Comparison of ENCODE assay signal across 17 cellular contexts in genomic region chr1:201356701-201357100, GRCh38. TPM values are rescaled to one million over a fixed set of nuclear protein-coding genes. Genes with fewer than 3 reads are reported as not detected.
DNase-seq lines count a peak whose midpoint lies in the region; ATAC-seq and TF ChIP-seq lines count a peak whose summit lies in the region.
"Had no signal": no experiment of that assay in that cellular context is flagged by ENCODE, and none has a peak within 500 bp of the region (broad histone marks: within the 10 kb centered on the region; RNA-seq: fewer than 3 reads in every experiment).

No MANE protein-coding gene starts in this region.

- no peak for DNase-seq in Right ventricle myocardium superior
- DNase-seq in left ventricle myocardium inferior: peak; percentile 16
- no peak for DNase-seq in neuronal stem cell (ENCODE audit: low spot score)
- no peak for DNase-seq in NCI-H187 treated with DMSO at 0.1 percent for 48 hours (lab: John Stamatoyannopoulos, UW)
- DNase-seq in OCI-LY7 (ENCODE audit: low spot score): no peak
- DNase-seq in ovary: no peak
- no peak for DNase-seq in DMS 273 treated with DMSO at 0.1 percent for 48 hours (lab: John Stamatoyannopoulos, UW)
- DNase-seq: CD4-positive, CD25-positive, alpha-beta regulatory T cell; DMS79; Kasumi-1; NCI-H1436; NCI-H1930; NCI-H2227 treated with DMSO at 0.1 percent for 48 hours; NCI-H510A had no signal

- peaks cover 4% of the 10 kb centered on the region for H3K79me1 ChIP-seq in neuronal stem cell (ENCODE audit: low read depth, low read length)

- H3K4me2 ChIP-seq in neuronal stem cell (ENCODE audit: insufficient read depth, low read length, poor library complexity, severe bottlenecking) (no peak overlapping the region), OCI-LY7 (ENCODE audit: low read length) (no peak overlapping the region)

- intact Hi-C loops in Right ventricle myocardium superior (cut with DNase I): no loop called here
- intact Hi-C loops in left ventricle myocardium inferior (cut with micrococcal nuclease): no loop called here
- intact Hi-C loops in OCI-LY7 (cut with micrococcal nuclease; ENCODE audit: unreplicated experiment): no loop called here
- intact Hi-C loops in ovary (cut with DNase I): no loop called here

- peak; percentile 6 for ATAC-seq in Right ventricle myocardium superior (ENCODE audit: poor library complexity)

- H3K27me3 ChIP-seq in left ventricle myocardium inferior (ENCODE audit: low read depth) (no peaks in the 10 kb centered on the region), neuronal stem cell (ENCODE audit: control insufficient read depth in 3 of 3, insufficient read depth in 3 of 3, low read depth in 1 of 3, low read length in 3 of 3) (peaks cover 0 to 11% (median 0%) of the 10 kb centered on the region in 3 experiments), ovary (no peaks in the 10 kb centered on the region)

- H2BK12ac ChIP-seq in neuronal stem cell (ENCODE audit: low read length): no peak overlapping the region

- no peak overlapping the region for H3K23ac ChIP-seq in neuronal stem cell (ENCODE audit: low read depth, low read length, poor library complexity)

- H3K36me3 ChIP-seq in left ventricle myocardium inferior: peaks cover 29% of the 10 kb centered on the region
- H3K36me3 ChIP-seq in neuronal stem cell (replicated peaks in 1 of 2; ENCODE audit: control insufficient read depth in 2 of 2, insufficient read depth in 2 of 2, low read length in 2 of 2): no peaks in the 10 kb centered on the region
- H3K36me3 ChIP-seq in OCI-LY7 (ENCODE audit: insufficient read depth, low read length): no peaks in the 10 kb centered on the region
- H3K36me3 ChIP-seq in ovary: no peaks in the 10 kb centered on the region

- no peak overlapping the region for H3K27ac ChIP-seq in left ventricle myocardium inferior (replicated peaks)
- no peak overlapping the region for H3K27ac ChIP-seq in neuronal stem cell (replicated peaks; ENCODE audit: low read length)
- H3K27ac ChIP-seq in OCI-LY7 (ENCODE audit: low read depth, low read length, poor library complexity, severe bottlenecking): no peak overlapping the region
- no peak overlapping the region for H3K27ac ChIP-seq in ovary
- H3K27ac ChIP-seq: RWPE1 had no signal

- WGBS in neuronal stem cell (ENCODE audit: extremely low coverage in 2 of 2, insufficient read length in 2 of 2, insufficient replicate concordance in 1 of 2), 2 donors: no CpG with 5 or more reads among the region's 11 CpGs
- WGBS in ovary, 3 donors: 81 to 85% (median 84%) methylated on average over 11 of the region's 11 CpGs

- H4K20me1 ChIP-seq in OCI-LY7 (ENCODE audit: insufficient read depth, low read length): no peaks in the 10 kb centered on the region

- H2BK5ac ChIP-seq in neuronal stem cell (ENCODE audit: low read length): no peak overlapping the region

- TF ChIP-seq POLR2A in ovary (IDR thresholded peaks at IDR 0.05): no peak

- no peak overlapping the region for H3K4ac ChIP-seq in neuronal stem cell (ENCODE audit: low read length)

- H4K91ac ChIP-seq in neuronal stem cell (ENCODE audit: low read depth, low read length, poor library complexity): no peak overlapping the region

- no peak overlapping the region for H4K8ac ChIP-seq in neuronal stem cell (ENCODE audit: low read depth, low read length)

- H2AFZ ChIP-seq in neuronal stem cell (ENCODE audit: low read length): no peak overlapping the region
- no peak overlapping the region for H2AFZ ChIP-seq in OCI-LY7 (ENCODE audit: low read length)

- POLR2A ChIA-PET in OCI-LY7 (lab: Charles Lee): no interaction called here

- H3K9me2 ChIP-seq in OCI-LY7 (ENCODE audit: insufficient read depth, low read length): no peaks in the 10 kb centered on the region

- BruUV-seq in OCI-LY7 (replicated peaks; lab: Mats Ljungman, UMichigan): no TSS peak

- H3K4me3 ChIP-seq in left ventricle myocardium inferior (no peak overlapping the region), neuronal stem cell (ENCODE audit: low read length in 2 of 2) (no peak overlapping the region), OCI-LY7 (ENCODE audit: low read depth, low read length, poor library complexity, severe bottlenecking) (no peak overlapping the region), ovary (no peak overlapping the region)

- no peak overlapping the region for H2BK15ac ChIP-seq in neuronal stem cell (ENCODE audit: low read length)

- H2AK5ac ChIP-seq in neuronal stem cell (ENCODE audit: low read depth, low read length): peak overlapping the region; percentile 17

- peaks cover 13% of the 10 kb centered on the region for H3K4me1 ChIP-seq in left ventricle myocardium inferior
- peaks cover 0 to 9% of the 10 kb centered on the region in 2 donors for H3K4me1 ChIP-seq in neuronal stem cell (ENCODE audit: control insufficient read depth in 2 of 2, insufficient read depth in 1 of 2, low read depth in 1 of 2, low read length in 2 of 2)
- H3K4me1 ChIP-seq in OCI-LY7 (ENCODE audit: insufficient read depth, low read length, poor library complexity, severe bottlenecking): no peaks in the 10 kb centered on the region
- H3K4me1 ChIP-seq in ovary (ENCODE audit: insufficient read depth): no peaks in the 10 kb centered on the region

- no peak overlapping the region for H3K9ac ChIP-seq in neuronal stem cell (ENCODE audit: low read depth, low read length, poor library complexity)

- H2BK120ac ChIP-seq in neuronal stem cell (ENCODE audit: low read depth, low read length): no peak overlapping the region

- no peaks in the 10 kb centered on the region for H3K9me3 ChIP-seq in left ventricle myocardium inferior (replicated peaks)
- no peaks in the 10 kb centered on the region for H3K9me3 ChIP-seq in neuronal stem cell (replicated peaks in 1 of 2; ENCODE audit: control insufficient read depth in 2 of 2, insufficient read depth in 1 of 2, low read depth in 1 of 2, low read length in 2 of 2)
- H3K9me3 ChIP-seq in OCI-LY7 (ENCODE audit: low read length): no peaks in the 10 kb centered on the region
- H3K9me3 ChIP-seq in ovary: no peaks in the 10 kb centered on the region

- no peaks in the 10 kb centered on the region for H3K79me2 ChIP-seq in OCI-LY7 (ENCODE audit: insufficient read depth, low read depth, low read length)

- CTCF ChIA-PET in OCI-LY7 (lab: Charles Lee; ENCODE audit: unreplicated experiment): no interaction called here

- peak overlapping the region; percentile 18 for H3K18ac ChIP-seq in neuronal stem cell (ENCODE audit: low read length)

- TF ChIP-seq CTCF in left ventricle myocardium inferior (IDR thresholded peaks at IDR 0.05; ENCODE audit: borderline replicate concordance): no peak
- TF ChIP-seq CTCF in OCI-LY7 (conservative IDR thresholded peaks at IDR 0.05; ENCODE audit: low read length): no peak
- no peak for TF ChIP-seq CTCF in ovary (IDR thresholded peaks at IDR 0.05)

- H3K14ac ChIP-seq in neuronal stem cell (ENCODE audit: low read length): no peak overlapping the region

- no peak for TF ChIP-seq EP300 in ovary (IDR thresholded peaks at IDR 0.05)

RNA-seq across cellular contexts. Expression of gene TNNT2, which starts 20.8 kb away (rescaled TPM):
- total RNA-seq in Right ventricle myocardium superior (9,128 TPM), left ventricle myocardium inferior (8,708 TPM), OCI-LY7 (2022) (not detected in 2 replicates), ovary (1 to 10 TPM in 2 of 7 donors, under 1 TPM in 4, not detected in 1; 0.11 to 2.8 (median 0.68) TPM)
- polyA plus RNA-seq in neuronal stem cell (2013, experiment 1 of 2): 8.6 TPM
- polyA plus RNA-seq in neuronal stem cell (2013, experiment 2 of 2): 10.2 TPM
- not detected in 2 replicates for total RNA-seq in OCI-LY7 (2014; rRNA removed; shearing (Covaris generic))
- polyA plus RNA-seq in ovary: 1 to 10 TPM; 1.6 to 2.3 TPM
- total RNA-seq: CD4-positive, CD25-positive, alpha-beta regulatory T cell; H4 had no signal
- polyA plus RNA-seq: BJ; CD4-positive, CD25-positive, alpha-beta regulatory T cell had no signal

RNA-seq across cellular contexts. Expression of gene LAD1, which starts 42.4 kb away (rescaled TPM):
- total RNA-seq in Right ventricle myocardium superior: 1.9 TPM
- total RNA-seq in left ventricle myocardium inferior: 2.0 TPM
- 0.86 TPM for polyA plus RNA-seq in neuronal stem cell (2013, experiment 1 of 2)
- polyA plus RNA-seq in neuronal stem cell (2013, experiment 2 of 2): 0.86 TPM
- total RNA-seq in OCI-LY7 (2014; rRNA removed; shearing (Covaris generic)): not detected in 2 replicates
- total RNA-seq in OCI-LY7 (2022): not detected in 2 replicates
- total RNA-seq in ovary: 1 to 10 TPM in 5 of 7 donors, not detected in 2; 1.7 to 9.8 (median 3.9) TPM
- under 1 TPM; 0.13 to 0.98 TPM for polyA plus RNA-seq in ovary
- total RNA-seq: CD4-positive, CD25-positive, alpha-beta regulatory T cell; H4 had no signal
- polyA plus RNA-seq: BJ; CD4-positive, CD25-positive, alpha-beta regulatory T cell had no signal

Comparison
In these comparisons a context has a peak if more than half of its experiments do, and no peak if none do; other contexts are left out.
1. RNA of gene TNNT2, which starts 20.8 kb away (total RNA-seq): 9,128 TPM in Right ventricle myocardium superior (single experiment) and 8,708 TPM in left ventricle myocardium inferior (single experiment); 0.11 to 2.8 TPM in ovary and not detected in OCI-LY7; every median in the first group is over 1,000 times any median in the second.